In the genomic region with DNA sequence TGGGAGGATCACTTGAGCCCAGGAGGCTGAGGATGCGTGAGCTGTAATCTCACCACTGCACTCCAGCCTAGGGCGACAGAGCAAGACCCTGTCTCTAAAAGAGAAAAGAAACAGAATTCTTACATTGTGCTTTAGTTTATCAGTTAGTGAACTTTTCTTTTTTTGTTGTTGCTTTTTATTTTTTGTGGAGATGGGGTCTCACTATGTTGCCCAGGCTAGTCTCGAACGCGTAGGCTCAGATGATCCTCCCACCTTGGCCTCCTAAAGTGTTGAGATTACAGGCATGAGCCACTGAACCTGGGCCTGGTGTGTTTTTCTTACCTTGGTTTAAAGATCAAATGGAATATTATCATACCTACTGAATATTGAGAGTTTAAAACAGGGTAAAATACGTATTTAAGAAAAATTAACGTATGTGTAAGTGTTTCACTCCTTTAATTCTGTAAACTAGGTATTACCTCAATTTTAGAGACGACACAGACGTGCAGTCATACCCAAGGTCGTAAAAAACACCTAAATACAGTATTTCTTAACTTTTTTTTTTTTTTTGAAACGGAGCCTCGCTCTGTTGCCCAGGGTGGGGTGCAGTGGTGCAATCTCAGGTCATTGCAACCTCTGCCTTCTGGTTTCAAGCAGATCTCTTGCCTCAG, we compare ENCODE assay signal across 2 cellular contexts.
A peak's percentile ranks its signal among the peaks of the same experiment; 100 is the strongest.
TF ChIP-seq lines count a peak whose summit lies in the region.

No MANE protein-coding gene starts in this region.

TF ChIP-seq in HepG2, 621 proteins besides CTCF, POLR2A, EP300 and RAD21:
- TF ChIP-seq, protein P1, sequence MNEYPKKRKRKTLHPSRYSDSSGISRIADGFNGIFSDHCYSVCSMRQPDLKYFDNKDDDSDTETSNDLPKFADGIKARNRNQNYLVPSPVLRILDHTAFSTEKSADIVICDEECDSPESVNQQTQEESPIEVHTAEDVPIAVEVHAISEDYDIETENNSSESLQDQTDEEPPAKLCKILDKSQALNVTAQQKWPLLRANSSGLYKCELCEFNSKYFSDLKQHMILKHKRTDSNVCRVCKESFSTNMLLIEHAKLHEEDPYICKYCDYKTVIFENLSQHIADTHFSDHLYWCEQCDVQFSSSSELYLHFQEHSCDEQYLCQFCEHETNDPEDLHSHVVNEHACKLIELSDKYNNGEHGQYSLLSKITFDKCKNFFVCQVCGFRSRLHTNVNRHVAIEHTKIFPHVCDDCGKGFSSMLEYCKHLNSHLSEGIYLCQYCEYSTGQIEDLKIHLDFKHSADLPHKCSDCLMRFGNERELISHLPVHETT (CRISPR knock-in tag; conservative IDR thresholded peaks at IDR 0.05) = no peak
- TF ChIP-seq ZNF121 (CRISPR knock-in tag; IDR thresholded peaks at IDR 0.05) = peak; percentile 76
- TF ChIP-seq, protein P2, sequence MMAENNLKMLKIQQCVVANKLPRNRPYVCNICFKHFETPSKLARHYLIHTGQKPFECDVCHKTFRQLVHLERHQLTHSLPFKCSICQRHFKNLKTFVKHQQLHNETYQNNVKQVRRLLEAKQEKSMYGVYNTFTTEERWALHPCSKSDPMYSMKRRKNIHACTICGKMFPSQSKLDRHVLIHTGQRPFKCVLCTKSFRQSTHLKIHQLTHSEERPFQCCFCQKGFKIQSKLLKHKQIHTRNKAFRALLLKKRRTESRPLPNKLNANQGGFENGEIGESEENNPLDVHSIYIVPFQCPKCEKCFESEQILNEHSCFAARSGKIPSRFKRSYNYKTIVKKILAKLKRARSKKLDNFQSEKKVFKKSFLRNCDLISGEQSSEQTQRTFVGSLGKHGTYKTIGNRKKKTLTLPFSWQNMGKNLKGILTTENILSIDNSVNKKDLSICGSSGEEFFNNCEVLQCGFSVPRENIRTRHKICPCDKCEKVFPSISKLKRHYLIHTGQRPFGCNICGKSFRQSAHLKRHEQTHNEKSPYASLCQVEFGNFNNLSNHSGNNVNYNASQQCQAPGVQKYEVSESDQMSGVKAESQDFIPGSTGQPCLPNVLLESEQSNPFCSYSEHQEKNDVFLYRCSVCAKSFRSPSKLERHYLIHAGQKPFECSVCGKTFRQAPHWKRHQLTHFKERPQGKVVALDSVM (CRISPR knock-in tag; IDR thresholded peaks at IDR 0.05) = peak; percentile 25; the same call in 1 of the 2 replicates
- TF ChIP-seq, protein P3, sequence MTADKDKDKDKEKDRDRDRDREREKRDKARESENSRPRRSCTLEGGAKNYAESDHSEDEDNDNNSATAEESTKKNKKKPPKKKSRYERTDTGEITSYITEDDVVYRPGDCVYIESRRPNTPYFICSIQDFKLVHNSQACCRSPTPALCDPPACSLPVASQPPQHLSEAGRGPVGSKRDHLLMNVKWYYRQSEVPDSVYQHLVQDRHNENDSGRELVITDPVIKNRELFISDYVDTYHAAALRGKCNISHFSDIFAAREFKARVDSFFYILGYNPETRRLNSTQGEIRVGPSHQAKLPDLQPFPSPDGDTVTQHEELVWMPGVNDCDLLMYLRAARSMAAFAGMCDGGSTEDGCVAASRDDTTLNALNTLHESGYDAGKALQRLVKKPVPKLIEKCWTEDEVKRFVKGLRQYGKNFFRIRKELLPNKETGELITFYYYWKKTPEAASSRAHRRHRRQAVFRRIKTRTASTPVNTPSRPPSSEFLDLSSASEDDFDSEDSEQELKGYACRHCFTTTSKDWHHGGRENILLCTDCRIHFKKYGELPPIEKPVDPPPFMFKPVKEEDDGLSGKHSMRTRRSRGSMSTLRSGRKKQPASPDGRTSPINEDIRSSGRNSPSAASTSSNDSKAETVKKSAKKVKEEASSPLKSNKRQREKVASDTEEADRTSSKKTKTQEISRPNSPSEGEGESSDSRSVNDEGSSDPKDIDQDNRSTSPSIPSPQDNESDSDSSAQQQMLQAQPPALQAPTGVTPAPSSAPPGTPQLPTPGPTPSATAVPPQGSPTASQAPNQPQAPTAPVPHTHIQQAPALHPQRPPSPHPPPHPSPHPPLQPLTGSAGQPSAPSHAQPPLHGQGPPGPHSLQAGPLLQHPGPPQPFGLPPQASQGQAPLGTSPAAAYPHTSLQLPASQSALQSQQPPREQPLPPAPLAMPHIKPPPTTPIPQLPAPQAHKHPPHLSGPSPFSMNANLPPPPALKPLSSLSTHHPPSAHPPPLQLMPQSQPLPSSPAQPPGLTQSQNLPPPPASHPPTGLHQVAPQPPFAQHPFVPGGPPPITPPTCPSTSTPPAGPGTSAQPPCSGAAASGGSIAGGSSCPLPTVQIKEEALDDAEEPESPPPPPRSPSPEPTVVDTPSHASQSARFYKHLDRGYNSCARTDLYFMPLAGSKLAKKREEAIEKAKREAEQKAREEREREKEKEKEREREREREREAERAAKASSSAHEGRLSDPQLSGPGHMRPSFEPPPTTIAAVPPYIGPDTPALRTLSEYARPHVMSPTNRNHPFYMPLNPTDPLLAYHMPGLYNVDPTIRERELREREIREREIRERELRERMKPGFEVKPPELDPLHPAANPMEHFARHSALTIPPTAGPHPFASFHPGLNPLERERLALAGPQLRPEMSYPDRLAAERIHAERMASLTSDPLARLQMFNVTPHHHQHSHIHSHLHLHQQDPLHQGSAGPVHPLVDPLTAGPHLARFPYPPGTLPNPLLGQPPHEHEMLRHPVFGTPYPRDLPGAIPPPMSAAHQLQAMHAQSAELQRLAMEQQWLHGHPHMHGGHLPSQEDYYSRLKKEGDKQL (CRISPR knock-in tag; IDR thresholded peaks at IDR 0.05; ENCODE audit: low read depth) = no peak

TF ChIP-seq in WTC11, 78 proteins besides CTCF, POLR2A, EP300 and RAD21:
- peak; percentile 77; the same call in 1 of the 2 replicates for TF ChIP-seq ZNF121 (CRISPR knock-in tag; IDR thresholded peaks at IDR 0.05)
- no peak for TF ChIP-seq NR2C2 (CRISPR knock-in tag; IDR thresholded peaks at IDR 0.05)
- TF ChIP-seq, protein P4, sequence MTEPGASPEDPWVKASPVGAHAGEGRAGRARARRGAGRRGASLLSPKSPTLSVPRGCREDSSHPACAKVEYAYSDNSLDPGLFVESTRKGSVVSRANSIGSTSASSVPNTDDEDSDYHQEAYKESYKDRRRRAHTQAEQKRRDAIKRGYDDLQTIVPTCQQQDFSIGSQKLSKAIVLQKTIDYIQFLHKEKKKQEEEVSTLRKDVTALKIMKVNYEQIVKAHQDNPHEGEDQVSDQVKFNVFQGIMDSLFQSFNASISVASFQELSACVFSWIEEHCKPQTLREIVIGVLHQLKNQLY (CRISPR knock-in tag; IDR thresholded peaks at IDR 0.05) = no peak
